ENCODE assay signal across 9 cellular contexts in genomic region chr2:38601061-38601460, GRCh38. TPM values are rescaled to one million over a fixed set of nuclear protein-coding genes. Genes with fewer than 3 reads are reported as not detected.
A peak's percentile ranks its signal among the peaks of the same experiment; 100 is the strongest.
DNase-seq lines count a peak whose midpoint lies in the region; ATAC-seq and TF ChIP-seq lines count a peak whose summit lies in the region.
"Had no signal": no experiment of that assay in that cellular context is flagged by ENCODE, and none has a peak within 500 bp of the region (broad histone marks: within the 10 kb centered on the region; RNA-seq: fewer than 3 reads in every experiment).

No MANE protein-coding gene starts in this region.

- no peaks in the 10 kb centered on the region for H3K27me3 Mint-ChIP-seq in activated CD4-positive, alpha-beta T cell treated with anti-CD3 and anti-CD28 coated beads for 36 hours
- H3K27me3 Mint-ChIP-seq in activated T-helper 17 cell treated with anti-CD3 and anti-CD28 coated beads, Interleukin-2, amount 50 U/mL, for 72 hours, result no peaks in the 10 kb centered on the region
- peaks cover 3 to 15% (median 9%) of the 10 kb centered on the region in 3 donors for H3K27me3 Mint-ChIP-seq in immature natural killer cell (ENCODE audit: low read depth in 3 of 3)

- no peaks in the 10 kb centered on the region for H3K9me3 ChIP-seq in suprapubic skin

- H3K27me3 ChIP-seq in suprapubic skin, result no peaks in the 10 kb centered on the region

- CTCF ChIA-PET in activated CD4-positive, alpha-beta T cell treated with anti-CD3 and anti-CD28 coated beads for 36 hours (lab: Charles Lee), result interaction anchor here (0.7 to 18.0 kb wide), 20 partner anchors 10 to 148 kb away, joined by 3 to 215 read pairs (median 6); no protein-coding TSS in a partner anchor

- DNase-seq in activated CD4-positive, alpha-beta T cell treated with anti-CD3 and anti-CD28 coated beads for 36 hours, result no peak
- DNase-seq in activated CD4-positive, alpha-beta T cell treated with anti-CD3 and anti-CD28 coated beads, Interleukin-2, amount 50 U/mL, for 48 hours, result no peak
- DNase-seq in immature natural killer cell (no peak), suprapubic skin (ENCODE audit: low spot score in 2 of 2) (no peak), inferior parietal cortex (ENCODE audit: extremely low spot score) (no peak)
- no peak for DNase-seq in effector CD4-positive, alpha-beta T cell
- DNase-seq: foreskin melanocyte had no signal

- no peak for ATAC-seq in activated CD4-positive, alpha-beta T cell treated with anti-CD3 and anti-CD28 coated beads for 36 hours
- no peak for ATAC-seq in activated T-helper 17 cell treated with anti-CD3 and anti-CD28 coated beads, Interleukin-2, amount 50 U/mL, for 72 hours (replicated peaks)
- ATAC-seq in GM21786 (IDR thresholded peaks at IDR 0.05; ENCODE audit: unreplicated experiment), result no peak

- 4% methylated on average over 6 of the region's 6 CpGs for WGBS in suprapubic skin

- H3K27ac Mint-ChIP-seq in activated CD4-positive, alpha-beta T cell treated with anti-CD3 and anti-CD28 coated beads for 36 hours, result peak overlapping the region; percentile 91
- peak overlapping the region; percentile 94 for H3K27ac Mint-ChIP-seq in activated T-helper 17 cell treated with anti-CD3 and anti-CD28 coated beads, Interleukin-2, amount 50 U/mL, for 72 hours
- peak overlapping the region in 3 of 6 donors; percentile 41 to 73 (median 65) for H3K27ac Mint-ChIP-seq in immature natural killer cell

- no peak for TF ChIP-seq CTCF in suprapubic skin (IDR thresholded peaks at IDR 0.05)

- peaks cover 32% of the 10 kb centered on the region for H3K36me3 Mint-ChIP-seq in activated CD4-positive, alpha-beta T cell treated with anti-CD3 and anti-CD28 coated beads for 36 hours (ENCODE audit: low read depth)
- H3K36me3 Mint-ChIP-seq in activated T-helper 17 cell treated with anti-CD3 and anti-CD28 coated beads, Interleukin-2, amount 50 U/mL, for 72 hours (ENCODE audit: low read depth), result peaks cover 69% of the 10 kb centered on the region
- no peaks in the 10 kb centered on the region for H3K36me3 Mint-ChIP-seq in immature natural killer cell

- peak overlapping the region; percentile 87 for H3K4me3 ChIP-seq in suprapubic skin

- peaks cover 52% of the 10 kb centered on the region for H3K4me1 Mint-ChIP-seq in activated CD4-positive, alpha-beta T cell treated with anti-CD3 and anti-CD28 coated beads for 36 hours
- peaks cover 23% of the 10 kb centered on the region for H3K4me1 Mint-ChIP-seq in activated T-helper 17 cell treated with anti-CD3 and anti-CD28 coated beads, Interleukin-2, amount 50 U/mL, for 72 hours
- peaks cover 17 to 42% of the 10 kb centered on the region in 2 donors for H3K4me1 Mint-ChIP-seq in immature natural killer cell

- H3K9me3 Mint-ChIP-seq in activated CD4-positive, alpha-beta T cell treated with anti-CD3 and anti-CD28 coated beads for 36 hours (ENCODE audit: low read depth), result no peaks in the 10 kb centered on the region
- no peaks in the 10 kb centered on the region for H3K9me3 Mint-ChIP-seq in activated T-helper 17 cell treated with anti-CD3 and anti-CD28 coated beads, Interleukin-2, amount 50 U/mL, for 72 hours
- no peaks in the 10 kb centered on the region for H3K9me3 Mint-ChIP-seq in immature natural killer cell

- POLR2A ChIA-PET in activated CD4-positive, alpha-beta T cell treated with anti-CD3 and anti-CD28 coated beads for 36 hours (lab: Charles Lee), result interaction anchor here (0.5 to 3.0 kb wide), 5 partner anchors 51 to 150 kb away, joined by 3 to 19 read pairs (median 5); partner anchors contain the start of gene SRSF7

- no peak for TF ChIP-seq POLR2A in suprapubic skin (IDR thresholded peaks at IDR 0.05)

- H3K4me1 ChIP-seq in suprapubic skin, result peaks cover 59% of the 10 kb centered on the region

- intact Hi-C loops in activated CD4-positive, alpha-beta T cell treated with anti-CD3 and anti-CD28 coated beads for 36 hours (cut with DNase I, micrococcal nuclease), result loop anchor here (5.0 kb wide), 2 partner anchors 224 to 521 kb away; partner anchors contain the start of genes ATL2 (in 1 of the 2) and SOS1 (in 1 of the 2)

- TF ChIP-seq EP300 in suprapubic skin (IDR thresholded peaks at IDR 0.05), result no peak

- no peaks in the 10 kb centered on the region for H3K36me3 ChIP-seq in suprapubic skin

- H3K4me3 Mint-ChIP-seq in activated CD4-positive, alpha-beta T cell treated with anti-CD3 and anti-CD28 coated beads for 36 hours, result peak overlapping the region; percentile 76
- peak overlapping the region; percentile 84 for H3K4me3 Mint-ChIP-seq in activated T-helper 17 cell treated with anti-CD3 and anti-CD28 coated beads, Interleukin-2, amount 50 U/mL, for 72 hours
- peak overlapping the region; percentile 77 to 92 (median 91) for H3K4me3 Mint-ChIP-seq in immature natural killer cell

- peak overlapping the region; percentile 94 for H3K27ac ChIP-seq in suprapubic skin

RNA-seq across cellular contexts. Expression of gene HNRNPLL, which starts 1.7 kb away (rescaled TPM):
- total RNA-seq in activated CD4-positive, alpha-beta T cell treated with anti-CD3 and anti-CD28 coated beads for 36 hours, result 10 to 100 TPM; 53.5 to 59.8 TPM
- total RNA-seq in activated T-helper 17 cell treated with anti-CD3 and anti-CD28 coated beads, Interleukin-2, amount 50 U/mL, for 72 hours, result 100 to 1,000 TPM in 1 of 2 donors, 10 to 100 TPM in 1; 84.9 to 122 TPM
- polyA plus RNA-seq in immature natural killer cell, result 10 to 100 TPM in 2 of 3 donors, 1 to 10 TPM in 1; 7.4 to 13.9 (median 11.5) TPM
- 10 to 100 TPM; 13.1 to 54.6 (median 23.4) TPM for total RNA-seq in suprapubic skin
